ENCODE assay signal across 11 cellular contexts in the genomic region with DNA sequence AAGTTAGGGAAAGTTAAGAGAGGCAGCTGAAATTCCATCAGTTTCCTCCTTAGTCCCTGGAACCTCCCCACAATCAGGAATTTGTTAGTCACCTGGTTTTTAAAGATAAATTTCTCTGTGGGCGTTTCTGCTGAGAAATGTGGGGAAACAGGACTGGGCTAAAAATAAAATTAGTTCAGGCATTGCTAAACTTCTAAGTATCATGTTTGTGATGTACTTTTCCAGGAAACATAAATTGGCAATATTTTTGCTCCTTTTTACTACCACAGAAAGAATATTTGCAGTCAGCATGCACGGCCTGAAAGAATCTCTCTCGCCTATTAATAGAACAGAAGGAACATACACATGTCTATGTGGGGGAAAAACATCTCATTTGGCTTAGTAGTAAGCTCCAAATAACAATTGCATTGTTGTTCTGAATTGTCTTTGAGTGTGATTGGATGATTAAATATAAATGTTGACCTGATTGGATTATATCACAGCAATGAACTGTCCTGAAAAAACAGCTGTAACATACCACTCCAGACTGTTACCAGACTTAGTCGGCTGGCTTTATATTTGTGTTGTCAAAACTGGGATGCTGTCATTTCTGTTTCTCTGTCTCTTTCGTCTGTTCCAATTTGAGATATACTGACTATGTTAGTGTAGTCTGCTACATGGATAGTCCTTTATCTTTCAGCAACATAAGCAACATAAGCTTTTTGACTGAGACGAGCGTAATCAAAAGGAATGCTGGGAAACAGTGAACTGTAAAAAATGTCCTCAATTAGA. TPM values are rescaled to one million over a fixed set of nuclear protein-coding genes. Genes with fewer than 3 reads are reported as not detected.
A peak's percentile ranks its signal among the peaks of the same experiment; 100 is the strongest.
DNase-seq lines count a peak whose midpoint lies in the region; ATAC-seq and TF ChIP-seq lines count a peak whose summit lies in the region.
"Had no signal": no experiment of that assay in that cellular context is flagged by ENCODE, and none has a peak within 500 bp of the region (broad histone marks: within the 10 kb centered on the region; RNA-seq: fewer than 3 reads in every experiment).

No MANE protein-coding gene starts in this region.

- intact Hi-C loops in ovary (cut with DNase I) = loop anchor here in 1 of 4 donors (5.0 kb wide), 1 partner anchor 150 kb away; a partner anchor contains a TSS

- peak overlapping the region in 1 of 2 donors; percentile 73 for H3K27ac ChIP-seq in ovary
- no peak overlapping the region for H3K27ac ChIP-seq in GM23338 (ENCODE audit: low read depth)
- H3K27ac ChIP-seq: neutrophil had no signal

- H3K4me1 ChIP-seq in ovary (ENCODE audit: insufficient read depth) = peaks cover 11% of the 10 kb centered on the region
- peaks cover 3% of the 10 kb centered on the region; the same call in 1 of the 2 replicates for H3K4me1 ChIP-seq in GM23338 (ENCODE audit: insufficient read depth)

- POLR2A ChIA-PET in WTC11 (lab: Charles Lee) = interaction anchor here (1.4 kb wide), 1 partner anchor 9 kb away, joined by 3 read pairs; no protein-coding TSS in a partner anchor

- TF ChIP-seq CTCF in AG10803 (conservative IDR thresholded peaks at IDR 0.05; ENCODE audit: low read length) (no peak), WTC11 (IDR thresholded peaks at IDR 0.05) (no peak), fibroblast of villous mesenchyme (IDR thresholded peaks at IDR 0.05; ENCODE audit: insufficient read depth, low read depth, low read length) (no peak), ovary (IDR thresholded peaks at IDR 0.05) (no peak), GM23338 (conservative IDR thresholded peaks at IDR 0.05; ENCODE audit: low read depth in 2 of 2) (no peak)

- WGBS in ovary, 3 donors = 9 to 12% (median 10%) methylated on average over 7 of the region's 7 CpGs

- H3K4me3 ChIP-seq in AG10803 (ENCODE audit: low read length) (no peak overlapping the region), fibroblast of villous mesenchyme (ENCODE audit: low read depth, low read length) (no peak overlapping the region), ovary (no peak overlapping the region), GM23338 (no peak overlapping the region)

- no peak overlapping the region for H3K4me2 ChIP-seq in GM23338

- H3K27me3 Mint-ChIP-seq in WTC11 (ENCODE audit: low read depth) (no peaks in the 10 kb centered on the region), GM23338 (ENCODE audit: insufficient read depth, low read depth, poor library complexity) (peaks cover 4% of the 10 kb centered on the region)

- H3K36me3 Mint-ChIP-seq in WTC11 (peaks cover 13% of the 10 kb centered on the region), GM23338 (ENCODE audit: low read depth) (peaks cover 11% of the 10 kb centered on the region; the same call in 2 of the 3 replicates)

- no peaks in the 10 kb centered on the region for H3K9me3 Mint-ChIP-seq in WTC11
- H3K9me3 Mint-ChIP-seq in GM23338 = no peaks in the 10 kb centered on the region

- H3K4me3 Mint-ChIP-seq in WTC11 = no peak overlapping the region
- no peak overlapping the region for H3K4me3 Mint-ChIP-seq in GM23338

- H3K27me3 ChIP-seq in ovary (no peaks in the 10 kb centered on the region), GM23338 (ENCODE audit: insufficient read depth) (no peaks in the 10 kb centered on the region)
- H3K27me3 ChIP-seq: neutrophil had no signal

- peaks cover 91% of the 10 kb centered on the region for H3K79me2 ChIP-seq in GM23338 (replicated peaks; ENCODE audit: insufficient read depth)

- no peak for TF ChIP-seq POLR2A in ovary (IDR thresholded peaks at IDR 0.05)

- no peaks in the 10 kb centered on the region for H3K9me2 ChIP-seq in GM23338 (ENCODE audit: insufficient read depth)

- no peak overlapping the region for H2AFZ ChIP-seq in GM23338

- TF ChIP-seq EP300 in ovary (IDR thresholded peaks at IDR 0.05) = peak; percentile 39

- H3K27ac Mint-ChIP-seq in WTC11 (peak overlapping the region; percentile 46), GM23338 (no peak overlapping the region)

- CTCF ChIA-PET in WTC11 (lab: Charles Lee) = interaction anchor here (0.9 to 1.7 kb wide), 3 partner anchors 8 to 29 kb away, joined by 3 to 4 read pairs (median 4); no protein-coding TSS in a partner anchor

- ATAC-seq in WTC11 = no peak
- no peak for ATAC-seq in GM23338

- H4K20me1 ChIP-seq in GM23338 (replicated peaks; ENCODE audit: insufficient read depth) = peaks cover 5% of the 10 kb centered on the region; the same call in 1 of the 2 replicates

- DNase-seq in AG10803 (ENCODE audit: low read depth) (peak; percentile 68), WTC11 (ENCODE audit: low spot score) (no peak), fibroblast of villous mesenchyme (ENCODE audit: low read depth) (peak; percentile 79), ovary (no peak), GM23338 (ENCODE audit: low spot score) (no peak), NCI-H128 (lab: John Stamatoyannopoulos, UW; ENCODE audit: unreplicated experiment) (no peak), NCI-H2171 treated with DMSO at 0.1 percent for 48 hours (lab: John Stamatoyannopoulos, UW) (no peak)
- DNase-seq in stimulated activated CD4-positive, alpha-beta T cell treated with anti-CD3 and anti-CD28 coated beads, Interleukin-4, amount 100 ng/mL, for 1 hour = no peak
- DNase-seq: activated CD8-positive, alpha-beta memory T cell treated with anti-CD3 and anti-CD28 coated beads, Interleukin-2, amount 50 U/mL, for 48 hours; AML-193 had no signal

- no peaks in the 10 kb centered on the region for H3K9me3 ChIP-seq in ovary
- H3K9me3 ChIP-seq: neutrophil had no signal

- no peaks in the 10 kb centered on the region for H3K36me3 ChIP-seq in ovary
- H3K36me3 ChIP-seq in GM23338 (ENCODE audit: insufficient read depth) = no peaks in the 10 kb centered on the region; the same call in 1 of the 2 replicates
- H3K36me3 ChIP-seq: neutrophil had no signal

- H3K4me1 Mint-ChIP-seq in WTC11 (peaks cover 36% of the 10 kb centered on the region), GM23338 (peaks cover 15% of the 10 kb centered on the region)

- no peaks in the 10 kb centered on the region for H3F3A ChIP-seq in GM23338 (replicated peaks; ENCODE audit: low read depth)

TF ChIP-seq in WTC11, 78 proteins besides CTCF, POLR2A, EP300 and RAD21 (continues in another document):
- TF ChIP-seq KAT7 (CRISPR knock-in tag; IDR thresholded peaks at IDR 0.05; ENCODE audit: borderline replicate concordance) (no peak), ETV6 (CRISPR knock-in tag; IDR thresholded peaks at IDR 0.05) (no peak)
- TF ChIP-seq, protein P1, sequence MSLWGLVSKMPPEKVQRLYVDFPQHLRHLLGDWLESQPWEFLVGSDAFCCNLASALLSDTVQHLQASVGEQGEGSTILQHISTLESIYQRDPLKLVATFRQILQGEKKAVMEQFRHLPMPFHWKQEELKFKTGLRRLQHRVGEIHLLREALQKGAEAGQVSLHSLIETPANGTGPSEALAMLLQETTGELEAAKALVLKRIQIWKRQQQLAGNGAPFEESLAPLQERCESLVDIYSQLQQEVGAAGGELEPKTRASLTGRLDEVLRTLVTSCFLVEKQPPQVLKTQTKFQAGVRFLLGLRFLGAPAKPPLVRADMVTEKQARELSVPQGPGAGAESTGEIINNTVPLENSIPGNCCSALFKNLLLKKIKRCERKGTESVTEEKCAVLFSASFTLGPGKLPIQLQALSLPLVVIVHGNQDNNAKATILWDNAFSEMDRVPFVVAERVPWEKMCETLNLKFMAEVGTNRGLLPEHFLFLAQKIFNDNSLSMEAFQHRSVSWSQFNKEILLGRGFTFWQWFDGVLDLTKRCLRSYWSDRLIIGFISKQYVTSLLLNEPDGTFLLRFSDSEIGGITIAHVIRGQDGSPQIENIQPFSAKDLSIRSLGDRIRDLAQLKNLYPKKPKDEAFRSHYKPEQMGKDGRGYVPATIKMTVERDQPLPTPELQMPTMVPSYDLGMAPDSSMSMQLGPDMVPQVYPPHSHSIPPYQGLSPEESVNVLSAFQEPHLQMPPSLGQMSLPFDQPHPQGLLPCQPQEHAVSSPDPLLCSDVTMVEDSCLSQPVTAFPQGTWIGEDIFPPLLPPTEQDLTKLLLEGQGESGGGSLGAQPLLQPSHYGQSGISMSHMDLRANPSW (CRISPR knock-in tag; conservative IDR thresholded peaks at IDR 0.05; ENCODE audit: low read depth) = no peak
- TF ChIP-seq, protein P2, sequence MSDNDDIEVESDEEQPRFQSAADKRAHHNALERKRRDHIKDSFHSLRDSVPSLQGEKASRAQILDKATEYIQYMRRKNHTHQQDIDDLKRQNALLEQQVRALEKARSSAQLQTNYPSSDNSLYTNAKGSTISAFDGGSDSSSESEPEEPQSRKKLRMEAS (CRISPR knock-in tag; IDR thresholded peaks at IDR 0.05) = no peak

TF ChIP-seq in GM23338, 12 proteins besides CTCF, POLR2A, EP300 and RAD21 (continues in another document):
- no peak for TF ChIP-seq CREB1 (CRISPR knock-in tag; IDR thresholded peaks at IDR 0.05; ENCODE audit: low read depth)
- TF ChIP-seq ZNF114 (CRISPR knock-in tag; IDR thresholded peaks at IDR 0.05) = no peak

RNA-seq across cellular contexts. Expression of a gene that starts 12.9 kb away (rescaled TPM):
- 155 to 159 TPM (median 156 TPM) in 3 replicates for total RNA-seq in WTC11 (2021)
- total RNA-seq in fibroblast of villous mesenchyme = 15.1 and 18.1 TPM in 2 replicates
- 100 to 1,000 TPM in 3 of 7 donors, 10 to 100 TPM in 4; 40.5 to 143 (median 71.7) TPM for total RNA-seq in ovary
- 10 to 100 TPM; 47.7 to 51.3 TPM for polyA plus RNA-seq in ovary
- 176 and 234 TPM in 2 replicates for total RNA-seq in GM23338 (2014; rRNA removed; shearing (Covaris generic))
- 34.9 and 37.6 TPM in 2 replicates for polyA plus RNA-seq in GM23338 (2016; fragmentation: Nextera tagmentation; extraction: Ambion mirVana)

Comparison
In these comparisons a context has a peak if more than half of its experiments do, and no peak if none do; other contexts are left out.
1. DNase-seq: peak in AG10803 (single experiment) and fibroblast of villous mesenchyme (single experiment); none in WTC11 (single experiment), ovary (0 of 5), GM23338 (single experiment), NCI-H128 (single experiment), stimulated activated CD4-positive, alpha-beta T cell treated with anti-CD3 and anti-CD28 coated beads, Interleukin-4, amount 100 ng/mL, for 1 hour (single experiment) and NCI-H2171 treated with DMSO at 0.1 percent for 48 hours (single experiment).